ENCODE assay signal across 27 cellular contexts in the genomic region with DNA sequence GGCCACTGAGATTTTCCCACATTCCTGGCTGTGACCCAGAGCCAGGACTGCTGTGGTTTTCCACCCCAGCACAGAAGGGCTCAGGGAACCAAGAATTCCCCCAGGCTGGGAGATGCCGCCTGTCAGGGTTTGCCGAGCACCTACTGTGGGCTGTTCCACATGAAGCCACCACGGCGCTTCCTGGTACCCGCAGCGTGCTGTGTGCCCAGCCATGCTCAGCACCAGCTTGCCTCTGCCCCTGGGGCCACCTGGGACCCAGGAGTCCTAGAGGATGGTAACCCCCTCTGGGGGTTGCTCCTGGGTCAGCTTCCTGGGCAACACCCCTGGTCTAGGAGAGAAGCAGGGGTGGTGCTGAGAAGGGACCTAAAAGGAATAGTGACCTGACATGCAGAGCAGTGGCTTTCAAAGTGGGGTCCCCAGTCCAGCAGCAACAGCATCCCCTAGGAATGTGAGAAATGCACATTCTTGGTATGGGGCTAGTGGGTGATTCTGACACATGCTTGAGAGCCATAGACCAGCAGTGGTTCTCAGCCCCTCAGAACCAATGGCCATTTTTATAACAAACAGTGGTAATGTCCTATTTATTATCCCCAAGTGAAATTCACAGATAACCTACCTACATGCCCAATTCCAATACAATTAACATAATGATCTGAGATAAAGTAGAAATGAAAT. TPM values are rescaled to one million over a fixed set of nuclear protein-coding genes. Genes with fewer than 3 reads are reported as not detected.
A peak's percentile ranks its signal among the peaks of the same experiment; 100 is the strongest.
DNase-seq lines count a peak whose midpoint lies in the region; ATAC-seq lines count a peak whose summit lies in the region.
"Had no signal": no experiment of that assay in that cellular context is flagged by ENCODE, and none has a peak within 500 bp of the region (broad histone marks: within the 10 kb centered on the region; RNA-seq: fewer than 3 reads in every experiment).

No MANE protein-coding gene starts in this region.

- peaks cover 38% of the 10 kb centered on the region for H3K27me3 Mint-ChIP-seq in stimulated activated memory B cell treated with anti-CD40 and anti-IgM and Interleukin-4, amounts not matched to agents 10 μg/mL and 1 μg/mL and 100 μg/mL, for 72 hours

- H3K4me1 Mint-ChIP-seq in stimulated activated memory B cell treated with anti-CD40 and anti-IgM and Interleukin-4, amounts not matched to agents 10 μg/mL and 1 μg/mL and 100 μg/mL, for 72 hours, result peaks cover 8% of the 10 kb centered on the region

- ATAC-seq in left lobe of liver, result no peak
- ATAC-seq in stimulated activated memory B cell treated with anti-CD40 and anti-IgM and Interleukin-4, amounts not matched to agents 10 μg/mL and 1 μg/mL and 100 μg/mL, for 72 hours, result peak; percentile 2
- ATAC-seq in GM18868 (IDR thresholded peaks at IDR 0.05; ENCODE audit: unreplicated experiment), result no peak
- ATAC-seq: A549; activated naive CD4-positive, alpha-beta T cell treated with anti-CD3 and anti-CD28 coated beads, Interleukin-2, amount 50 U/mL, for 72 hours; pancreas; right cardiac atrium had no signal

- H3K4me3 Mint-ChIP-seq in stimulated activated memory B cell treated with anti-CD40 and anti-IgM and Interleukin-4, amounts not matched to agents 10 μg/mL and 1 μg/mL and 100 μg/mL, for 72 hours, result no peak overlapping the region
- H3K4me3 Mint-ChIP-seq: activated B cell treated with CpG ODN at 0.5 μM for 24 hours, nephron had no signal

- H3K27ac Mint-ChIP-seq in stimulated activated memory B cell treated with anti-CD40 and anti-IgM and Interleukin-4, amounts not matched to agents 10 μg/mL and 1 μg/mL and 100 μg/mL, for 72 hours, result no peak overlapping the region
- H3K27ac Mint-ChIP-seq: activated B cell treated with CpG ODN at 0.5 μM for 24 hours; activated naive CD4-positive, alpha-beta T cell treated with anti-CD3 and anti-CD28 coated beads, Interleukin-2, amount 50 U/mL, for 72 hours; activated T-helper 2 cell treated with anti-CD3 and anti-CD28 coated beads, Interferon-gamma antibody, Interleukin-2, Interleukin-4, amounts not matched to agents 10 μg/mL and 5 μg/mL and 100 μg/mL, durations not matched to agents 14 hours and 24 hours and 36 hours; nephron had no signal

- no peaks in the 10 kb centered on the region for H3K9me3 Mint-ChIP-seq in stimulated activated memory B cell treated with anti-CD40 and anti-IgM and Interleukin-4, amounts not matched to agents 10 μg/mL and 1 μg/mL and 100 μg/mL, for 72 hours
- H3K9me3 Mint-ChIP-seq: activated B cell treated with CpG ODN at 0.5 μM for 24 hours; activated naive CD4-positive, alpha-beta T cell treated with anti-CD3 and anti-CD28 coated beads, Interleukin-2, amount 50 U/mL, for 72 hours; activated T-helper 2 cell treated with anti-CD3 and anti-CD28 coated beads, Interferon-gamma antibody, Interleukin-2, Interleukin-4, amounts not matched to agents 10 μg/mL and 5 μg/mL and 100 μg/mL, durations not matched to agents 14 hours and 24 hours and 36 hours; nephron had no signal

- H3K36me3 Mint-ChIP-seq in stimulated activated memory B cell treated with anti-CD40 and anti-IgM and Interleukin-4, amounts not matched to agents 10 μg/mL and 1 μg/mL and 100 μg/mL, for 72 hours, result no peaks in the 10 kb centered on the region
- H3K36me3 Mint-ChIP-seq: activated naive CD4-positive, alpha-beta T cell treated with anti-CD3 and anti-CD28 coated beads, Interleukin-2, amount 50 U/mL, for 72 hours had no signal

- peak; percentile 57 for DNase-seq in activated effector memory CD4-positive, alpha-beta T cell treated with anti-CD3 and anti-CD28 coated beads, Interleukin-2, amount 50 U/mL, for 16 hours
- DNase-seq in activated effector memory CD4-positive, alpha-beta T cell treated with Interleukin-2 at 50 U/mL for 16 hours, result no peak
- peak; percentile 37 for DNase-seq in M059J (ENCODE audit: low read depth)
- DNase-seq in left lobe of liver (ENCODE audit: low spot score), result peak; percentile 23
- no peak for DNase-seq in mesenteric fat pad (ENCODE audit: low spot score)
- no peak for DNase-seq in NCI-H2171 (lab: John Stamatoyannopoulos, UW)
- DNase-seq: activated B cell treated with CpG ODN at 0.5 μM for 24 hours; amygdala; DMS79; GF-D8; Karpas-422; mammary epithelial cell; NCI-H1436; NCI-H2081; NCI-H345; pancreas; PC-9; SK-N-SH; stimulated activated CD4-positive, alpha-beta T cell treated with anti-CD3 and anti-CD28 coated beads, Interleukin-2, amount 100 ng/mL, for 48 hours; stomach had no signal

RNA-seq across cellular contexts. Expression of a gene that starts 53.4 kb away (rescaled TPM):
- 109 and 179 TPM in 2 replicates for total RNA-seq in M059J (2014; rRNA removed; shearing (Covaris generic))
- 3.8 TPM for total RNA-seq in left lobe of liver
- 109 TPM for total RNA-seq in mesenteric fat pad

Comparison
In these comparisons a context has a peak if more than half of its experiments do, and no peak if none do; other contexts are left out.
1. DNase-seq: peak in activated effector memory CD4-positive, alpha-beta T cell treated with anti-CD3 and anti-CD28 coated beads, Interleukin-2, amount 50 U/mL, for 16 hours (single experiment), M059J (single experiment) and left lobe of liver (single experiment); none in activated effector memory CD4-positive, alpha-beta T cell treated with Interleukin-2 at 50 U/mL for 16 hours (single experiment), mesenteric fat pad (single experiment) and NCI-H2171 (single experiment).
2. RNA of a gene that starts 53.4 kb away (total RNA-seq): 109 TPM in mesenteric fat pad (single experiment) and 109 to 179 TPM in M059J; 3.8 TPM in left lobe of liver (single experiment); every median in the first group is over 10 times any median in the second.